Comparison of ENCODE assay signal across 31 cellular contexts in genomic region chr1:46061146-46061545, GRCh38.
"Had no signal": no experiment of that assay in that cellular context is flagged by ENCODE, and none has a peak within 500 bp of the region (broad histone marks: within the 10 kb centered on the region; RNA-seq: fewer than 3 reads in every experiment).

No MANE protein-coding gene starts in this region.

- H3K27ac Mint-ChIP-seq: activated B cell treated with CpG ODN at 0.5 μM for 24 hours; activated CD8-positive, alpha-beta T cell treated with anti-CD3 and anti-CD28 coated beads for 36 hours; activated naive CD4-positive, alpha-beta T cell treated with anti-CD3 and anti-CD28 coated beads, Interleukin-2, amount 50 U/mL, for 72 hours; activated naive CD8-positive, alpha-beta T cell treated with anti-CD3 and anti-CD28 coated beads, Interleukin-2, amount 10 ng/mL, durations not matched to agents 7 days and 5 days; activated T-helper 17 cell treated with anti-CD3 and anti-CD28 coated beads, Interleukin-2, amount 50 U/mL, for 72 hours; brain; T-helper 17 cell; T-helper 2 cell treated with Interferon-gamma antibody and Interleukin-4, amounts not matched to agents 5 μg/mL and 100 μg/mL, for 36 hours had no signal

- H3K9me3 Mint-ChIP-seq: activated B cell treated with CpG ODN at 0.5 μM for 24 hours; activated CD8-positive, alpha-beta T cell treated with anti-CD3 and anti-CD28 coated beads for 36 hours; activated naive CD4-positive, alpha-beta T cell treated with anti-CD3 and anti-CD28 coated beads, Interleukin-2, amount 50 U/mL, for 72 hours; activated T-helper 17 cell treated with anti-CD3 and anti-CD28 coated beads, Interleukin-2, amount 50 U/mL, for 72 hours; brain; T-helper 2 cell treated with Interferon-gamma antibody and Interleukin-4, amounts not matched to agents 5 μg/mL and 100 μg/mL, for 36 hours had no signal

- H3K4me1 ChIP-seq: ascending aorta, breast epithelium, colonic mucosa had no signal

- H3K4me1 Mint-ChIP-seq: brain had no signal

- H3K4me3 Mint-ChIP-seq: activated B cell treated with CpG ODN at 0.5 μM for 24 hours; activated CD8-positive, alpha-beta T cell treated with anti-CD3 and anti-CD28 coated beads for 36 hours; activated naive CD8-positive, alpha-beta T cell treated with anti-CD3 and anti-CD28 coated beads, Interleukin-2, amount 10 ng/mL, durations not matched to agents 7 days and 5 days; activated T-cell treated with anti-CD3 and anti-CD28 coated beads, Interleukin-2, amount 50 U/mL, for 4 hours; activated T-helper 17 cell treated with anti-CD3 and anti-CD28 coated beads, Interleukin-2, amount 50 U/mL, for 72 hours; brain; T-helper 17 cell; T-helper 2 cell treated with Interferon-gamma antibody and Interleukin-4, amounts not matched to agents 5 μg/mL and 100 μg/mL, for 36 hours had no signal

- H3K36me3 ChIP-seq: breast epithelium, colonic mucosa had no signal

- H3K36me3 Mint-ChIP-seq: activated naive CD4-positive, alpha-beta T cell treated with anti-CD3 and anti-CD28 coated beads, Interleukin-2, amount 50 U/mL, for 72 hours had no signal

- H3K9me3 ChIP-seq: ascending aorta, breast epithelium, colonic mucosa, esophagus muscularis mucosa, gastrocnemius medialis had no signal

- H3K4me3 ChIP-seq: ascending aorta, breast epithelium, cardiac muscle cell, colonic mucosa, esophagus muscularis mucosa, gastrocnemius medialis had no signal

- DNase-seq: activated B cell treated with CpG ODN at 0.5 μM for 24 hours; activated CD4-positive, alpha-beta T cell treated with anti-CD3 and anti-CD28 coated beads for 48 hours; activated CD4-positive, alpha-beta T cell treated with anti-CD3 and anti-CD28 coated beads, Interleukin-2, amount 50 U/mL, for 1 hour; activated CD4-positive, alpha-beta T cell treated with anti-CD3 and anti-CD28 coated beads, Interleukin-2, amount 50 U/mL, for 48 hours; activated CD8-positive, alpha-beta memory T cell treated with anti-CD3 and anti-CD28 coated beads for 24 hours; activated CD8-positive, alpha-beta T cell treated with anti-CD3 and anti-CD28 coated beads for 36 hours; activated effector memory CD4-positive, alpha-beta T cell treated with Interleukin-2 at 50 U/mL for 16 hours; activated gamma-delta T cell treated with Interleukin-2 at 50 U/mL for 16 hours; activated naive CD4-positive, alpha-beta T cell treated with Interleukin-2 at 50 U/mL for 16 hours; activated naive CD8-positive, alpha-beta T cell treated with anti-CD3 and anti-CD28 coated beads, Interleukin-2, amount 10 ng/mL, durations not matched to agents 7 days and 5 days; activated T-cell treated with anti-CD3 and anti-CD28 coated beads, Interleukin-2, amount 50 U/mL, for 4 hours; central memory CD4-positive, alpha-beta T cell; cerebellar nuclear complex; colonic mucosa; effector CD8-positive, alpha-beta T cell; erythroblast; foreskin keratinocyte; gastrocnemius medialis; glutamatergic neuron; T-helper 1 cell; T-helper 17 cell; T1000; WERI-Rb-1 had no signal

- H3K27me3 ChIP-seq: ascending aorta, breast epithelium, cardiac muscle cell, colonic mucosa, esophagus muscularis mucosa, foreskin keratinocyte, gastrocnemius medialis had no signal

- H3K27ac ChIP-seq: ascending aorta, breast epithelium, cardiac muscle cell, colonic mucosa, esophagus muscularis mucosa, foreskin keratinocyte, gastrocnemius medialis, WERI-Rb-1 had no signal

- H3K27me3 Mint-ChIP-seq: activated B cell treated with CpG ODN at 0.5 μM for 24 hours; activated CD8-positive, alpha-beta T cell treated with anti-CD3 and anti-CD28 coated beads for 36 hours; activated naive CD8-positive, alpha-beta T cell treated with anti-CD3 and anti-CD28 coated beads, Interleukin-2, amount 10 ng/mL, durations not matched to agents 7 days and 5 days; activated T-helper 17 cell treated with anti-CD3 and anti-CD28 coated beads, Interleukin-2, amount 50 U/mL, for 72 hours; brain; T-helper 17 cell had no signal
